Comparison of ENCODE assay signal across 15 cellular contexts in the genomic region with DNA sequence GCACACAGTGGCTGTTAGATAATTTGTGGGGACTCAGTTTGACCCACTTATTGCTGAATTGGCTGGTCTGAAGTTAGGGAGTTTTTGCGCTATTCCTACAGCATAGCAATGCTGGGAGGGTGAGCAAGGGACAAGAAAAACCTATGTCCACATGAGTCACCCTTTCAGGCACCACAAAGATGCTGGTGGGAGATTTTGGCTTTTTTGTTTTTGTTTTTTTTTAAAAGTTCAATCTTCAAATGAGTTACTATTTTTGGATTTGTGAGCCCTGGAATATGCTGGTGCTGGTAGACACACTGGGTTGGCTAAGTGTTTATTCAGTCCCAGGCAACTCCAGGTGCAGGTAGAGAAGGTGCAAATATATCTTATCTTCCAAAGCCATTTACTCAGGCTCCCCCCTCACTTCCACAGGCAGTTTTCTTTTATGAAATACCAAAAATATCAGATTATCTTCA.
DNase-seq lines count a peak whose midpoint lies in the region; ATAC-seq and TF ChIP-seq lines count a peak whose summit lies in the region.
"Had no signal": no experiment of that assay in that cellular context is flagged by ENCODE, and none has a peak within 500 bp of the region (broad histone marks: within the 10 kb centered on the region; RNA-seq: fewer than 3 reads in every experiment).

No MANE protein-coding gene starts in this region.

- H3K36me3 ChIP-seq in cardiac muscle cell, result no peaks in the 10 kb centered on the region
- no peaks in the 10 kb centered on the region for H3K36me3 ChIP-seq in right atrium auricular region
- H3K36me3 ChIP-seq in ascending aorta, result no peaks in the 10 kb centered on the region
- H3K36me3 ChIP-seq in hepatocyte (replicated peaks; ENCODE audit: insufficient read depth, low read depth), result no peaks in the 10 kb centered on the region
- H3K36me3 ChIP-seq in tibial artery, result no peaks in the 10 kb centered on the region
- H3K36me3 ChIP-seq: ovary, vagina had no signal

- no peaks in the 10 kb centered on the region for H4K20me1 ChIP-seq in hepatocyte (ENCODE audit: insufficient read depth, poor library complexity, severe bottlenecking)

- H3K4me3 ChIP-seq in cardiac muscle cell (no peak overlapping the region), right atrium auricular region (no peak overlapping the region), ascending aorta (no peak overlapping the region), hepatocyte (no peak overlapping the region), tibial artery (no peak overlapping the region)
- H3K4me3 ChIP-seq: mucosa of descending colon, ovary, vagina had no signal

- intact Hi-C loops in ascending aorta (cut with DNase I), result no loop called here
- intact Hi-C loops in tibial artery (cut with DNase I; ENCODE audit: low total_unique reads), result no loop called here

- no peaks in the 10 kb centered on the region for H3K9me3 ChIP-seq in cardiac muscle cell (ENCODE audit: low read depth)
- H3K9me3 ChIP-seq in right atrium auricular region, result no peaks in the 10 kb centered on the region
- no peaks in the 10 kb centered on the region for H3K9me3 ChIP-seq in ascending aorta
- H3K9me3 ChIP-seq in hepatocyte (ENCODE audit: low read depth), result no peaks in the 10 kb centered on the region
- H3K9me3 ChIP-seq in tibial artery, result no peaks in the 10 kb centered on the region
- H3K9me3 ChIP-seq: mucosa of descending colon, ovary, vagina had no signal

- TF ChIP-seq CTCF in cardiac muscle cell (IDR thresholded peaks at IDR 0.05; ENCODE audit: low read depth, low read length), result no peak
- no peak for TF ChIP-seq CTCF in right atrium auricular region (IDR thresholded peaks at IDR 0.05)
- TF ChIP-seq CTCF in ascending aorta (IDR thresholded peaks at IDR 0.05), result no peak
- no peak for TF ChIP-seq CTCF in hepatocyte (IDR thresholded peaks at IDR 0.05; ENCODE audit: poor library complexity)
- TF ChIP-seq CTCF in tibial artery (IDR thresholded peaks at IDR 0.05), result no peak

- H3K4me2 ChIP-seq in hepatocyte, result peak overlapping the region; percentile 59

- H3K27me3 ChIP-seq in cardiac muscle cell (no peaks in the 10 kb centered on the region), right atrium auricular region (no peaks in the 10 kb centered on the region), ascending aorta (no peaks in the 10 kb centered on the region), hepatocyte (no peaks in the 10 kb centered on the region), tibial artery (no peaks in the 10 kb centered on the region)
- H3K27me3 ChIP-seq: ovary, vagina had no signal

- H3K9me2 ChIP-seq in hepatocyte (replicated peaks; ENCODE audit: insufficient read depth), result no peaks in the 10 kb centered on the region

- H3K4me1 ChIP-seq in cardiac muscle cell (ENCODE audit: low read depth) (peaks cover 38% of the 10 kb centered on the region), right atrium auricular region (peaks cover 0 to 33% of the 10 kb centered on the region in 2 donors), ascending aorta (peaks cover 0 to 3% of the 10 kb centered on the region in 2 donors), hepatocyte (ENCODE audit: insufficient read depth) (peaks cover 6% of the 10 kb centered on the region), tibial artery (peaks cover 0 to 15% (median 8%) of the 10 kb centered on the region in 4 donors)

- peak overlapping the region; percentile 18 for H2AFZ ChIP-seq in hepatocyte

- H3K27ac ChIP-seq in cardiac muscle cell, result peak overlapping the region; percentile 90
- peak overlapping the region in 1 of 2 donors; percentile 59 for H3K27ac ChIP-seq in right atrium auricular region
- peak overlapping the region; percentile 35 to 55 for H3K27ac ChIP-seq in ascending aorta
- peak overlapping the region; percentile 14 for H3K27ac ChIP-seq in hepatocyte
- peak overlapping the region; percentile 46 to 58 for H3K27ac ChIP-seq in tibial artery
- H3K27ac ChIP-seq: ovary, vagina had no signal

- DNase-seq in cardiac muscle cell (ENCODE audit: low read depth in 1 of 2, low spot score in 1 of 2) (no peak), right atrium auricular region (ENCODE audit: low spot score) (no peak), ascending aorta (ENCODE audit: low spot score in 2 of 2) (no peak), hepatocyte (ENCODE audit: low spot score) (no peak), tibial artery (no peak), foreskin melanocyte (no peak)
- no peak for DNase-seq in NK-92 treated with Interleukin-12 subunit alpha and Interleukin-12 subunit beta, amount 100 ng/mL, for 24 hours (lab: John Stamatoyannopoulos, UW)
- DNase-seq: activated B cell treated with CpG ODN at 0.5 μM for 24 hours; activated CD8-positive, alpha-beta memory T cell treated with anti-CD3 and anti-CD28 coated beads, Interleukin-2, amount 10 ng/mL, durations not matched to agents 7 days and 5 days; activated naive CD4-positive, alpha-beta T cell treated with anti-CD3 and anti-CD28 coated beads, Interleukin-2, amount 50 U/mL, for 16 hours; mucosa of descending colon; stimulated activated naive B cell treated with anti-CD40 and anti-IgM and Interleukin-4, amounts not matched to agents 10 μg/mL and 1 μg/mL and 100 μg/mL, for 72 hours had no signal

- no peak for ATAC-seq in HG03159 (IDR thresholded peaks at IDR 0.05; ENCODE audit: unreplicated experiment)
- ATAC-seq: activated CD8-positive, alpha-beta memory T cell treated with anti-CD3 and anti-CD28 coated beads, Interleukin-2, amount 10 ng/mL, durations not matched to agents 7 days and 5 days; mucosa of descending colon; stimulated activated naive B cell treated with anti-CD40 and anti-IgM and Interleukin-4, amounts not matched to agents 10 μg/mL and 1 μg/mL and 100 μg/mL, for 72 hours had no signal

- no peaks in the 10 kb centered on the region for H3K79me2 ChIP-seq in hepatocyte

- WGBS in hepatocyte (ENCODE audit: low lambda C conversion rate, missing lambda C conversion rate), result 76% methylated on average over 1 of the region's 1 CpG
